12 cellular contexts compared by ENCODE assay signal in the genomic region with DNA sequence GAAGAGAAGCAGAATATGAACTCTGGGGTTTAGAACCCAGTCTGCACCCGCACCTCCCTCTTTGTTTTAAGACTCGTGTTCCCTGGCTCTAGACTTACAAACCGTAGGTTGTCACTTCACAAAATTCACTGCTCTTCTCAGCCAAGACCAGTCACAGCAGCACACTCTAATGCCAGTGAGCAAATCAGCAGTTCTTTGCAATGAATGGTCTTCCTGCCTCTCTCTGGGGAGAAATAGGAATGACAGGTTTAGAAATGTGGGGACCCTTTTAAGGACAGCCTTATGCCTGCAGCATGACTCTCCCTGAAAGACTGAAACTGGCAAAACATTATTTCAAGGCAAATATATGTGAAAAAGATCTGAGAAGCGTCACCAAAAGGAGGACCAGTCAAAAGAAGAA.
"Had no signal": no experiment of that assay in that cellular context is flagged by ENCODE, and none has a peak within 500 bp of the region (broad histone marks: within the 10 kb centered on the region; RNA-seq: fewer than 3 reads in every experiment).

No MANE protein-coding gene starts in this region.

- H3K27me3 ChIP-seq: ascending aorta, left lung, pancreas had no signal

- H3K4me1 ChIP-seq: ascending aorta, left lung, pancreas, stomach had no signal

- DNase-seq: activated CD4-positive, alpha-beta T cell treated with anti-CD3 and anti-CD28 coated beads, Interleukin-2, amount 50 U/mL, for 48 hours; activated CD4-positive, CD25-positive, alpha-beta regulatory T cell treated with anti-CD3 and anti-CD28 coated beads, Interleukin-2, amount 50 U/mL, for 72 hours; activated naive CD8-positive, alpha-beta T cell treated with anti-CD3 and anti-CD28 coated beads, Interleukin-2, amount 50 U/mL, for 24 hours; cortex of kidney; effector memory CD8-positive, alpha-beta T cell; left lung; pancreas; stimulated activated CD4-positive, alpha-beta T cell treated with anti-CD3 and anti-CD28 coated beads, Interleukin-15, amount 100 ng/mL, for 24 hours; stimulated activated CD4-positive, alpha-beta T cell treated with anti-CD3 and anti-CD28 coated beads, Interleukin-4, amount 100 ng/mL, for 24 hours; stomach had no signal

- H3K4me3 ChIP-seq: ascending aorta, left lung, pancreas, stomach, thoracic aorta had no signal

- H3K27ac ChIP-seq: ascending aorta, left lung, pancreas, stomach, thoracic aorta had no signal

- H3K9me3 ChIP-seq: ascending aorta, left lung, pancreas, stomach, thoracic aorta had no signal

- H3K36me3 ChIP-seq: ascending aorta, left lung, pancreas, stomach, thoracic aorta had no signal
